In the genomic region with DNA sequence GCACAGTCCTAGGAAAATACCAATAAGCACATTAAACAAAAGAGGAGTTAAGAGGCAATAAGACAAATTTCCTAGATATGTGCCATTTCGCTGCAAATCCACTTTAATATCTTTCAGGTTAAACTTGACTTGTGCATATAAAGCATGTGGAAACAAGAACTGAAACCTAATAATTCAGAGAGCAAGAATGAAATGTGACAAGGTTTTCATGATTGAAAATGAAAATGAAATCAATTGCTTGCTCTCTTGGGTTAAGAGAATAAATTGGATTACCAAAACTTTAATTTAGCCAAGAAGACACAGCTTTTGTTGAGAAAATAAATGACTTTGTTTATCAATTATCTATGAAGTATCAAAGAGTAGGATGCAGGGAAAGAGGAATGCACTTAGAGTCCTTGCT, we compare ENCODE assay signal across 15 cellular contexts.
DNase-seq lines count a peak whose midpoint lies in the region; ATAC-seq, FAIRE-seq and TF ChIP-seq lines count a peak whose summit lies in the region.
"Had no signal": no experiment of that assay in that cellular context is flagged by ENCODE, and none has a peak within 500 bp of the region (broad histone marks: within the 10 kb centered on the region; RNA-seq: fewer than 3 reads in every experiment).

No MANE protein-coding gene starts in this region.

- H3K4me1 ChIP-seq in naive thymus-derived CD4-positive, alpha-beta T cell (ENCODE audit: control insufficient read depth in 2 of 2, insufficient read depth in 2 of 2, low read length in 2 of 2): no peaks in the 10 kb centered on the region
- H3K4me1 ChIP-seq in body of pancreas: no peaks in the 10 kb centered on the region
- H3K4me1 ChIP-seq: heart left ventricle had no signal

- WGBS in body of pancreas, 2 donors: 64 to 65% methylated on average over 1 of the region's 1 CpG

- H3K27me3 Mint-ChIP-seq in naive thymus-derived CD4-positive, alpha-beta T cell: peaks cover 0 to 8% (median 3%) of the 10 kb centered on the region in 5 donors
- H3K27me3 Mint-ChIP-seq: activated naive CD4-positive, alpha-beta T cell treated with anti-CD3 and anti-CD28 coated beads, Interleukin-2, amount 50 U/mL, for 24 hours had no signal

- intact Hi-C loops in naive thymus-derived CD4-positive, alpha-beta T cell (cut with micrococcal nuclease): no loop called here
- intact Hi-C loops in body of pancreas (cut with DNase I): no loop called here

- TF ChIP-seq POLR2A in GM12891 (IDR thresholded peaks at IDR 0.05; ENCODE audit: low read depth, low read length) (no peak), body of pancreas (IDR thresholded peaks at IDR 0.05) (no peak)

- H3K27ac Mint-ChIP-seq in naive thymus-derived CD4-positive, alpha-beta T cell: no peak overlapping the region
- H3K27ac Mint-ChIP-seq: activated naive CD4-positive, alpha-beta T cell treated with anti-CD3 and anti-CD28 coated beads, Interleukin-2, amount 50 U/mL, for 24 hours; progenitor cell of endocrine pancreas had no signal

- no peaks in the 10 kb centered on the region for H3K27me3 ChIP-seq in naive thymus-derived CD4-positive, alpha-beta T cell (ENCODE audit: control insufficient read depth in 2 of 2, insufficient read depth in 2 of 2, low read length in 2 of 2)
- H3K27me3 ChIP-seq in body of pancreas: no peaks in the 10 kb centered on the region
- H3K27me3 ChIP-seq: heart left ventricle had no signal

- peak; percentile 16 for FAIRE-seq in GM12891 (lab: Jason Lieb, UNC)

- no peaks in the 10 kb centered on the region for H3K36me3 ChIP-seq in naive thymus-derived CD4-positive, alpha-beta T cell (ENCODE audit: control insufficient read depth in 2 of 3, insufficient read depth in 3 of 3, low read length in 3 of 3)
- no peaks in the 10 kb centered on the region for H3K36me3 ChIP-seq in body of pancreas (replicated peaks in 1 of 2; ENCODE audit: insufficient read depth in 1 of 2, low read depth in 2 of 2)
- H3K36me3 ChIP-seq: heart left ventricle, thoracic aorta had no signal

- H3K9me3 Mint-ChIP-seq in naive thymus-derived CD4-positive, alpha-beta T cell: peaks cover 0 to 8% (median 1%) of the 10 kb centered on the region in 11 donors

- POLR2A ChIA-PET in naive thymus-derived CD4-positive, alpha-beta T cell (lab: Charles Lee): no interaction called here

- no peaks in the 10 kb centered on the region for H3K36me3 Mint-ChIP-seq in naive thymus-derived CD4-positive, alpha-beta T cell
- H3K36me3 Mint-ChIP-seq: activated naive CD4-positive, alpha-beta T cell treated with anti-CD3 and anti-CD28 coated beads, Interleukin-2, amount 50 U/mL, for 24 hours had no signal

- no peaks in the 10 kb centered on the region for H3K9me3 ChIP-seq in naive thymus-derived CD4-positive, alpha-beta T cell (ENCODE audit: control insufficient read depth in 2 of 3, low read length in 3 of 3)
- no peaks in the 10 kb centered on the region for H3K9me3 ChIP-seq in body of pancreas
- H3K9me3 ChIP-seq: heart left ventricle, thoracic aorta had no signal

- ATAC-seq in GM19397 (IDR thresholded peaks at IDR 0.05; ENCODE audit: unreplicated experiment) (peak; percentile 86), HG02763 (IDR thresholded peaks at IDR 0.05; ENCODE audit: unreplicated experiment) (peak; percentile 85), HG03442 (IDR thresholded peaks at IDR 0.05; ENCODE audit: unreplicated experiment) (peak; percentile 84), body of pancreas (no peak)
- ATAC-seq in naive thymus-derived CD4-positive, alpha-beta T cell: no peak
- ATAC-seq: heart left ventricle had no signal

- H3K27ac ChIP-seq in naive thymus-derived CD4-positive, alpha-beta T cell (ENCODE audit: low read depth, low read length): no peak overlapping the region
- no peak overlapping the region for H3K27ac ChIP-seq in body of pancreas
- H3K27ac ChIP-seq: heart left ventricle, HL-60, thoracic aorta had no signal

- no peak for TF ChIP-seq CTCF in body of pancreas (IDR thresholded peaks at IDR 0.05)

- no peak for DNase-seq in GM12891 (ENCODE audit: insufficient read length, low spot score)
- DNase-seq in NCI-H187 (lab: John Stamatoyannopoulos, UW): no peak
- no peak for DNase-seq in naive thymus-derived CD4-positive, alpha-beta T cell
- DNase-seq in body of pancreas: no peak
- DNase-seq in foreskin melanocyte: no peak
- DNase-seq: activated CD4-positive, alpha-beta T cell treated with anti-CD3 and anti-CD28 coated beads, Interleukin-2, amount 50 U/mL, for 48 hours; heart left ventricle; NCI-H1417 had no signal

- no peaks in the 10 kb centered on the region for H3K4me1 Mint-ChIP-seq in naive thymus-derived CD4-positive, alpha-beta T cell
- H3K4me1 Mint-ChIP-seq: activated naive CD4-positive, alpha-beta T cell treated with anti-CD3 and anti-CD28 coated beads, Interleukin-2, amount 50 U/mL, for 24 hours had no signal

- H3K4me3 Mint-ChIP-seq in naive thymus-derived CD4-positive, alpha-beta T cell: no peak overlapping the region
- H3K4me3 Mint-ChIP-seq: activated naive CD4-positive, alpha-beta T cell treated with anti-CD3 and anti-CD28 coated beads, Interleukin-2, amount 50 U/mL, for 24 hours had no signal

- CTCF ChIA-PET in naive thymus-derived CD4-positive, alpha-beta T cell (lab: Charles Lee): no interaction called here

- H3K4me3 ChIP-seq in naive thymus-derived CD4-positive, alpha-beta T cell (ENCODE audit: low read length): no peak overlapping the region
- no peak overlapping the region for H3K4me3 ChIP-seq in body of pancreas
- H3K4me3 ChIP-seq: heart left ventricle, thoracic aorta had no signal

TF ChIP-seq in GM12891, 5 proteins besides CTCF, POLR2A, EP300 and RAD21:
- TF ChIP-seq SPI1 (IDR thresholded peaks at IDR 0.05; ENCODE audit: low read depth, low read length) (peak; percentile 86), POU2F2 (IDR thresholded peaks at IDR 0.05; ENCODE audit: low read depth, low read length) (no peak)
TF ChIP-seq in GM12891: peak in this region for 1.

Comparison
In these comparisons a context has a peak if more than half of its experiments do, and no peak if none do; other contexts are left out.
1. ATAC-seq: peak in GM19397 (single experiment), HG02763 (single experiment) and HG03442 (single experiment); none in naive thymus-derived CD4-positive, alpha-beta T cell (single experiment) and body of pancreas (single experiment).